Comparison of ENCODE assay signal across 8 cellular contexts in the genomic region with DNA sequence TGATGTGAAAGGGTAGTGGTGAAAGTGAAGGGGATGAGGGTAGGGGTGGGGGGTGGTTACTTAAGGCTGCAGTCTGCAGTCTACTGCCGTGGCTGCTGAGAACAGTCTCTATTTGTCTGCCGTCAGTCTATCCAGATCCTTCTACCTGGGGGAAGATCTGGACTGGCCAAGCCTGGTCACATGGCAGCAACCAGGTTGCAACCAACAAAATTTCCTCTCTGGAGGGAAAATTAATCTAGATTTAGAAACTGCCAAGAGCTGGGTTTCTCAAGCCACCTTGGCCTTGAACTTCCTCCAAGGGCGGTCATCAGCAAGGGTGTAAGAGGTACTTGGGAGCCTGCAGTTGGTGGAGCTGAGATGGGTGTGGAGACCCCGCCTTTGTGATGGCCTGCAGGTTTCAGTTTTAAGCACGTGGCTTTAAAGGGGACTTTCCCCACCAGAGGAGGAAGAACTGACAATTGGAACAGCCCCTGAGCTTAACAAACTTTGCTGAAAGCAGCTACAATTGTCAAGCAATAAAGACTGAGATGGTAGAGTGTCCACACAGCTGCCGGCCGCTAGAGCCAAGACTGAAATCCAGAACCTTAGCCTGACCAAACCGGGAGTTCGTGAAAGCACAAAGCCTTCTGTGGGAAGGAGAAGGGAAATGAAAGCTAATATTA. TPM values are rescaled to one million over a fixed set of nuclear protein-coding genes. Genes with fewer than 3 reads are reported as not detected.
DNase-seq lines count a peak whose midpoint lies in the region; ATAC-seq, FAIRE-seq and TF ChIP-seq lines count a peak whose summit lies in the region.

No MANE protein-coding gene starts in this region.

- no peaks in the 10 kb centered on the region for H3K36me3 Mint-ChIP-seq in neural progenitor cell

- peak; percentile 89 for DNase-seq in GM06990 (ENCODE audit: extremely low read depth, insufficient read length)
- DNase-seq in MM.1S, result peak; percentile 97
- DNase-seq in activated T-cell treated with anti-CD3 and anti-CD28 coated beads for 48 hours (ENCODE audit: low read depth), result peak; percentile 63
- no peak for DNase-seq in neural progenitor cell (ENCODE audit: low spot score)
- DNase-seq in DMS114 treated with DMSO at 0.1 percent for 48 hours (lab: John Stamatoyannopoulos, UW; ENCODE audit: unreplicated experiment), result no peak
- no peak for DNase-seq in NCI-H1694 treated with DMSO at 0.1 percent for 48 hours (lab: John Stamatoyannopoulos, UW)
- DNase-seq in kidney, result no peak

- no peaks in the 10 kb centered on the region for H3K36me3 ChIP-seq in GM06990 (ENCODE audit: control insufficient read depth, insufficient read depth, low read length)
- no peaks in the 10 kb centered on the region for H3K36me3 ChIP-seq in MM.1S (replicated peaks; ENCODE audit: insufficient read depth, low read length)
- no peaks in the 10 kb centered on the region for H3K36me3 ChIP-seq in neural progenitor cell
- no peaks in the 10 kb centered on the region for H3K36me3 ChIP-seq in kidney (ENCODE audit: control insufficient read depth in 1 of 2, insufficient read depth in 2 of 2, low read length in 2 of 2)

- H3K27me3 ChIP-seq in GM06990 (replicated peaks; ENCODE audit: control insufficient read depth, insufficient read depth, low read length), result no peaks in the 10 kb centered on the region
- H3K27me3 ChIP-seq in MM.1S (replicated peaks; ENCODE audit: insufficient read depth, low read length), result no peaks in the 10 kb centered on the region
- H3K27me3 ChIP-seq in neural progenitor cell, result no peaks in the 10 kb centered on the region

- FAIRE-seq in kidney (lab: Jason Lieb, UNC), result no peak

- peak overlapping the region; percentile 86 for H3K4me2 ChIP-seq in MM.1S (ENCODE audit: low read depth, low read length)
- no peak overlapping the region for H3K4me2 ChIP-seq in neural progenitor cell

- H2AFZ ChIP-seq in MM.1S (ENCODE audit: low read length) (peak overlapping the region; percentile 79), neural progenitor cell (replicated peaks) (peak overlapping the region; percentile 30)

- H3K27ac ChIP-seq in MM.1S (ENCODE audit: low read length) (peak overlapping the region; percentile 97), neural progenitor cell (no peak overlapping the region), kidney (ENCODE audit: low read depth in 2 of 2, low read length in 2 of 2) (no peak overlapping the region)

- H3F3A ChIP-seq in MM.1S (ENCODE audit: insufficient read depth, low read length) (peaks cover 32% of the 10 kb centered on the region), neural progenitor cell (ENCODE audit: low read depth) (no peaks in the 10 kb centered on the region)

- TF ChIP-seq CTCF in GM06990 (IDR thresholded peaks at IDR 0.05; ENCODE audit: insufficient read depth, low read length, poor library complexity, severe bottlenecking), result no peak
- peak; percentile 21 for TF ChIP-seq CTCF in MM.1S (IDR thresholded peaks at IDR 0.05; ENCODE audit: low read length)
- TF ChIP-seq CTCF in neural progenitor cell (IDR thresholded peaks at IDR 0.05), result no peak
- TF ChIP-seq CTCF in kidney (IDR thresholded peaks at IDR 0.05; ENCODE audit: borderline replicate concordance, extremely low read depth, insufficient read depth), result no peak

- H3K4me3 ChIP-seq in GM06990 (replicated peaks; ENCODE audit: low read depth, low read length) (peak overlapping the region; percentile 49), MM.1S (ENCODE audit: low read length) (peak overlapping the region; percentile 63), neural progenitor cell (no peak overlapping the region), kidney (ENCODE audit: low read length in 2 of 2) (no peak overlapping the region)

- H3K79me2 ChIP-seq in MM.1S (ENCODE audit: low read length), result no peaks in the 10 kb centered on the region
- no peaks in the 10 kb centered on the region for H3K79me2 ChIP-seq in neural progenitor cell (ENCODE audit: low read depth)

- H4K20me1 ChIP-seq in MM.1S (ENCODE audit: insufficient read depth, low read length) (no peaks in the 10 kb centered on the region), neural progenitor cell (ENCODE audit: low read depth) (no peaks in the 10 kb centered on the region)

- no peaks in the 10 kb centered on the region for H3K27me3 Mint-ChIP-seq in neural progenitor cell (ENCODE audit: insufficient read depth, low read depth)

- H3K9me3 ChIP-seq in MM.1S (replicated peaks; ENCODE audit: insufficient read depth, low read length), result no peaks in the 10 kb centered on the region
- no peaks in the 10 kb centered on the region for H3K9me3 ChIP-seq in neural progenitor cell (ENCODE audit: low read depth)
- no peaks in the 10 kb centered on the region for H3K9me3 ChIP-seq in kidney (ENCODE audit: control insufficient read depth in 1 of 2, low read length in 2 of 2)

- ATAC-seq in GM21717 (IDR thresholded peaks at IDR 0.05; ENCODE audit: unreplicated experiment), result peak; percentile 77

- no peak overlapping the region for H3K27ac Mint-ChIP-seq in neural progenitor cell

- intact Hi-C loops in kidney (cut with DNase I), result no loop called here

- H3K9me3 Mint-ChIP-seq in neural progenitor cell, result no peaks in the 10 kb centered on the region

- H3K4me3 Mint-ChIP-seq in neural progenitor cell, result no peak overlapping the region

- H3K9ac ChIP-seq in MM.1S (ENCODE audit: low read length) (peak overlapping the region; percentile 75), neural progenitor cell (no peak overlapping the region), kidney (ENCODE audit: low read length in 2 of 2) (no peak overlapping the region)

- no peaks in the 10 kb centered on the region for H3K4me1 Mint-ChIP-seq in neural progenitor cell

- H3K9me2 ChIP-seq in MM.1S (replicated peaks; ENCODE audit: insufficient read depth, low read length), result no peaks in the 10 kb centered on the region

- peaks cover 32% of the 10 kb centered on the region for H3K4me1 ChIP-seq in MM.1S (ENCODE audit: low read length)
- H3K4me1 ChIP-seq in neural progenitor cell, result no peaks in the 10 kb centered on the region
- H3K4me1 ChIP-seq in kidney (ENCODE audit: control insufficient read depth in 1 of 2, insufficient read depth in 1 of 2, low read depth in 1 of 2, low read length in 2 of 2), result no peaks in the 10 kb centered on the region

RNA-seq across cellular contexts. Expression of a gene that starts 31.4 kb away (rescaled TPM):
- 74.0 and 99.7 TPM in 2 replicates for total RNA-seq in neural progenitor cell (ENCODE audit: low replicate concordance)
- total RNA-seq in kidney, result 64.3 TPM
- 21.0 TPM for polyA plus RNA-seq in kidney (ENCODE audit: insufficient read depth, low read depth, low replicate concordance)

RNA-seq across cellular contexts. Expression of a gene that starts 34.1 kb away (rescaled TPM):
- total RNA-seq in neural progenitor cell (ENCODE audit: low replicate concordance) (1,687 and 2,248 TPM in 2 replicates), kidney (1,610 TPM)
- polyA plus RNA-seq in kidney (ENCODE audit: insufficient read depth, low read depth, low replicate concordance), result 2,277 TPM

RNA-seq across cellular contexts. Expression of a gene that starts 58.7 kb away (rescaled TPM):
- total RNA-seq in neural progenitor cell (ENCODE audit: low replicate concordance), result 1.7 and 2.0 TPM in 2 replicates
- total RNA-seq in kidney, result 3.4 TPM
- polyA plus RNA-seq in kidney (ENCODE audit: insufficient read depth, low read depth, low replicate concordance), result 2.1 TPM

Comparison
In these comparisons a context has a peak if more than half of its experiments do, and no peak if none do; other contexts are left out.
1. DNase-seq: peak in GM06990 (single experiment), MM.1S (single experiment) and activated T-cell treated with anti-CD3 and anti-CD28 coated beads for 48 hours (single experiment); none in neural progenitor cell (single experiment), DMS114 treated with DMSO at 0.1 percent for 48 hours (single experiment), NCI-H1694 treated with DMSO at 0.1 percent for 48 hours (single experiment) and kidney (single experiment).
2. H3K4me3 ChIP-seq: peak in GM06990 (single experiment) and MM.1S (single experiment); none in neural progenitor cell (single experiment) and kidney (0 of 2).